In the genomic region with DNA sequence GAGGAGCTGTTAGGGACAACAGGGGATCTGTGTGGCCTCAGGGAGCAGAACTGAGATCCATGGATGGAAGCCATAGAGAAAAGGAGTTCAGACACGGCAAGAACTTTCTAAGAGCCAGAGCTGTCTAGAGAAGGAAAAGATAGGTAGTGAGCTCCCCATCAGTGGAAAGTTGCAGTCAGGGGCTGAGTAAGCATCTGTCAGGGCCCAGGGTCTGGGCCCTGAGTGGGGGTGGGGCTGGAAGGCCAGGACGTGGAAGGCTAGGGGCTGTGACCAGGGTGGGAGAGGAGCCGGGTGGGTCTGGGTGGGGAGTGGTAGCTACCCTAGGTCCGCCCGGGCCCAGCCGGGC, we compare ENCODE assay signal across 8 cellular contexts. TPM values are rescaled to one million over a fixed set of nuclear protein-coding genes. Genes with fewer than 3 reads are reported as not detected.
DNase-seq lines count a peak whose midpoint lies in the region; ATAC-seq and TF ChIP-seq lines count a peak whose summit lies in the region.

No MANE protein-coding gene starts in this region.

- no peak overlapping the region for H2AFZ ChIP-seq in fibroblast of lung (ENCODE audit: low read length)

- H4K20me1 ChIP-seq in fibroblast of lung (ENCODE audit: control insufficient read depth, extremely low read depth, insufficient read depth, low read length): no peaks in the 10 kb centered on the region

- H3K9me3 ChIP-seq in NT2/D1 (ENCODE audit: insufficient read depth, low read length) (no peaks in the 10 kb centered on the region), fibroblast of lung (ENCODE audit: control insufficient read depth, insufficient read depth, low read depth, low read length) (no peaks in the 10 kb centered on the region), stomach (peaks cover 0 to under 1% (median 0%) of the 10 kb centered on the region in 4 donors)

- TF ChIP-seq POLR2A in stomach (IDR thresholded peaks at IDR 0.05): no peak

- H3K79me2 ChIP-seq in fibroblast of lung (ENCODE audit: control insufficient read depth, insufficient read depth, low read length): peaks cover 44% of the 10 kb centered on the region

- H3K4me3 ChIP-seq in NT2/D1 (ENCODE audit: insufficient read length, low read depth): peak overlapping the region; percentile 8
- H3K4me3 ChIP-seq in fibroblast of lung (replicated peaks in 1 of 4; ENCODE audit: control extremely low read depth in 1 of 4, insufficient read depth in 1 of 4, low read depth in 3 of 4, low read length in 4 of 4): peak overlapping the region in 1 of 4 experiments; percentile 17
- H3K4me3 ChIP-seq in stomach: peak overlapping the region; percentile 61 to 68 (median 66)

- DNase-seq in activated CD4-positive, CD25-positive, alpha-beta regulatory T cell (lab: John Stamatoyannopoulos, UW): no peak
- DNase-seq in NT2/D1 (ENCODE audit: low read depth, low spot score) (no peak), fibroblast of lung (ENCODE audit: low read depth in 2 of 2) (no peak), stomach (no peak), CD1c-positive myeloid dendritic cell (ENCODE audit: extremely low spot score) (no peak), GM19238 (ENCODE audit: insufficient read length, low spot score) (no peak)

- TF ChIP-seq EP300 in stomach (IDR thresholded peaks at IDR 0.05): no peak

- peak; percentile 26 to 46 for ATAC-seq in activated CD4-positive, CD25-positive, alpha-beta regulatory T cell treated with anti-CD3 and anti-CD28 coated beads, Interleukin-2, amount 50 U/mL, for 24 hours
- ATAC-seq in HG03342 (IDR thresholded peaks at IDR 0.05; ENCODE audit: unreplicated experiment): no peak

- H3K4me2 ChIP-seq in fibroblast of lung (ENCODE audit: extremely low read depth, insufficient read depth, low read length): no peak overlapping the region

- TF ChIP-seq CTCF in fibroblast of lung (conservative IDR thresholded peaks at IDR 0.05 in 1 of 2, IDR thresholded peaks at IDR 0.05 in 1 of 2; ENCODE audit: low read depth in 1 of 2, low read length in 2 of 2) (no peak), stomach (IDR thresholded peaks at IDR 0.05) (no peak)

- H3K4me1 ChIP-seq in NT2/D1 (ENCODE audit: insufficient read depth, insufficient read length): no peaks in the 10 kb centered on the region
- H3K4me1 ChIP-seq in fibroblast of lung (ENCODE audit: control insufficient read depth, extremely low read depth, insufficient read depth, low read length): peaks cover 3% of the 10 kb centered on the region
- H3K4me1 ChIP-seq in stomach: peaks cover 0 to 16% (median 6%) of the 10 kb centered on the region in 4 donors

- H3K36me3 ChIP-seq in NT2/D1 (ENCODE audit: insufficient read depth, insufficient read length, low read length): peaks cover 32% of the 10 kb centered on the region
- no peaks in the 10 kb centered on the region for H3K36me3 ChIP-seq in fibroblast of lung (ENCODE audit: control insufficient read depth, insufficient read depth, low read length)
- no peaks in the 10 kb centered on the region for H3K36me3 ChIP-seq in stomach

- WGBS in stomach, 5 donors: 3 to 49% (median 15%) methylated on average over 1 to 6 of the region's 6 CpGs

- H3K27ac ChIP-seq in fibroblast of lung (ENCODE audit: insufficient read depth, low read length) (no peak overlapping the region), stomach (peak overlapping the region; percentile 78 to 95 (median 91))

- intact Hi-C loops in stomach (cut with DNase I; ENCODE audit: low total_unique reads): no loop called here

- H3K27me3 ChIP-seq in NT2/D1 (ENCODE audit: insufficient read depth, insufficient read length) (no peaks in the 10 kb centered on the region), fibroblast of lung (ENCODE audit: control insufficient read depth, insufficient read depth, low read length) (no peaks in the 10 kb centered on the region), stomach (no peaks in the 10 kb centered on the region)

- H3K9ac ChIP-seq in NT2/D1 (ENCODE audit: insufficient read length, low read depth) (no peak overlapping the region), fibroblast of lung (ENCODE audit: insufficient read depth, low read length) (peak overlapping the region; percentile 16)

RNA-seq across cellular contexts. Expression of gene MSN, which starts 0.3 kb away (rescaled TPM):
- total RNA-seq in fibroblast of lung (107 and 148 TPM in 2 replicates), stomach (10 to 100 TPM; 60.3 to 90.2 (median 82.1) TPM)
- polyA plus RNA-seq in fibroblast of lung (488 and 590 TPM in 2 replicates), stomach (10 to 100 TPM; 50.0 to 86.9 (median 60.0) TPM)
- 379 and 414 TPM in 2 replicates for polyA plus RNA-seq in fibroblast of lung (2012)
- polyA minus RNA-seq in fibroblast of lung (ENCODE audit: low replicate concordance): 582 and 606 TPM in 2 replicates
